In the genomic region with DNA sequence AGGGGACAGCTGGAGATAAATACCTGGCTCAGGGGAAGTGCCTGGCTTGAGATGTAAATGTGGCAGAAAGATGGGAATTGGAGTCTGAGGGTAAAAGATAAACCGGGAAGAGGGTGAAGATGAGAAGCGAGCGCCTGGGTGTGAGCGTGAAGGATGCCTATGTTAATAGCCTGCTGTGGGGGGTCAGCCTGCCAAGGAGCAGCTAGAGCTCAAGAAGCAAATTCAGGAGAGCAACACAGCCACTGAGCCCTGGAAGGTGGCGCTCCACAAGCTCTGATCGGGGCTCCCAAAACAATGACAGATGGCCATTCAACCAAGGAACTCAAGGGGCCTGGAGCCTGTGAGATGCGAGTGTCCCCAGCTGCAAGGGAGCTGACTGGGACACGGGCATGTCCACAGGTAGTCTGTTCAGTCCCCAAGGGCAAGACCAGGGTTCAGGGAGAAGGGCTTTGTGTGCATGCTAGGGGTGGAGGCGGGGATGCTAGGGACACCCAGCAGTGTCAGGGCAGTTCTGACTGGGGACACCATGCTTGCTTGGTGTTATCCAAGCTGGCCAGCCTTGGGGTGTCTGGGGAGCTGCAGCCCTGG, we compare ENCODE assay signal across 1 cellular context.
TF ChIP-seq lines count a peak whose summit lies in the region.

No MANE protein-coding gene starts in this region.

TF ChIP-seq in WTC11, 78 proteins besides CTCF, POLR2A, EP300 and RAD21 (continued from another document):
- no peak for TF ChIP-seq E2F4 (CRISPR knock-in tag; IDR thresholded peaks at IDR 0.05; ENCODE audit: borderline replicate concordance, low read depth)
- TF ChIP-seq JAZF1 (CRISPR knock-in tag; IDR thresholded peaks at IDR 0.05), result no peak
- no peak for TF ChIP-seq NR2C2 (CRISPR knock-in tag; IDR thresholded peaks at IDR 0.05)
- no peak for TF ChIP-seq ZNF219 (CRISPR knock-in tag; IDR thresholded peaks at IDR 0.05; ENCODE audit: borderline replicate concordance)
- no peak for TF ChIP-seq ZNF138 (CRISPR knock-in tag; conservative IDR thresholded peaks at IDR 0.05)
- TF ChIP-seq, protein P1, sequence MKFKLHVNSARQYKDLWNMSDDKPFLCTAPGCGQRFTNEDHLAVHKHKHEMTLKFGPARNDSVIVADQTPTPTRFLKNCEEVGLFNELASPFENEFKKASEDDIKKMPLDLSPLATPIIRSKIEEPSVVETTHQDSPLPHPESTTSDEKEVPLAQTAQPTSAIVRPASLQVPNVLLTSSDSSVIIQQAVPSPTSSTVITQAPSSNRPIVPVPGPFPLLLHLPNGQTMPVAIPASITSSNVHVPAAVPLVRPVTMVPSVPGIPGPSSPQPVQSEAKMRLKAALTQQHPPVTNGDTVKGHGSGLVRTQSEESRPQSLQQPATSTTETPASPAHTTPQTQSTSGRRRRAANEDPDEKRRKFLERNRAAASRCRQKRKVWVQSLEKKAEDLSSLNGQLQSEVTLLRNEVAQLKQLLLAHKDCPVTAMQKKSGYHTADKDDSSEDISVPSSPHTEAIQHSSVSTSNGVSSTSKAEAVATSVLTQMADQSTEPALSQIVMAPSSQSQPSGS (CRISPR knock-in tag; IDR thresholded peaks at IDR 0.05; ENCODE audit: borderline replicate concordance, low read depth), result no peak
- no peak for TF ChIP-seq TCF7 (CRISPR knock-in tag; IDR thresholded peaks at IDR 0.05; ENCODE audit: low read depth)
- TF ChIP-seq ZNF512 (CRISPR knock-in tag; IDR thresholded peaks at IDR 0.05; ENCODE audit: borderline replicate concordance), result no peak
- no peak for TF ChIP-seq GABPB1 (CRISPR knock-in tag; IDR thresholded peaks at IDR 0.05)
- no peak for TF ChIP-seq MYBL2 (CRISPR knock-in tag; IDR thresholded peaks at IDR 0.05)
